In the genomic region with DNA sequence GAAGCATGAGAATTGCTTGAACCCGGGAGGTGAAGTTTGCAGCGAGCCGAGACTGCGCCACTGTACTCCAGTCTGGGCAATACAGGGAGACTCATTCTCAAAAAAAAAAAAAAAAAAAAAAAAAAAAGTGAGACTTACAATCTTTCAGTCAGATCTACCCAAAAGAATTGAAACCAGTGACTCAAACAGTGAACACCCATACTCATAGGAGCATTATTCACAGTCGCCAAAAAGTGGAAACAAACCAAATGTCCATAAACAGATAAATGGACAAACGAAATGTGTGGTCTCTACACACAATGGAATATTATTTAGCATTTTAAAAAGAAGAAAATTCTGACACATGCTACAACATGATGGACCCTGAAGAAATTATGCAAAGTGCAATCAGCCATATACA, we compare ENCODE assay signal across 23 cellular contexts.
DNase-seq lines count a peak whose midpoint lies in the region; ATAC-seq lines count a peak whose summit lies in the region.
"Had no signal": no experiment of that assay in that cellular context is flagged by ENCODE, and none has a peak within 500 bp of the region (broad histone marks: within the 10 kb centered on the region; RNA-seq: fewer than 3 reads in every experiment).

No MANE protein-coding gene starts in this region.

- ATAC-seq in GM18498 (IDR thresholded peaks at IDR 0.05; ENCODE audit: unreplicated experiment) (peak; percentile 50), GM18907 (IDR thresholded peaks at IDR 0.05; ENCODE audit: unreplicated experiment) (peak; percentile 49), HG02759 (IDR thresholded peaks at IDR 0.05; ENCODE audit: unreplicated experiment) (peak; percentile 60), HG03565 (IDR thresholded peaks at IDR 0.05; ENCODE audit: unreplicated experiment) (peak; percentile 54), GM21737 (IDR thresholded peaks at IDR 0.05; ENCODE audit: unreplicated experiment) (no peak)
- ATAC-seq: Panc1; sciatic nerve; stimulated activated naive CD8-positive, alpha-beta T cell treated with anti-CD3 and anti-CD28 coated beads, Interleukin-15, amount 100 ng/mL, for 72 hours had no signal

- DNase-seq in iPS-NIHi7 (ENCODE audit: extremely low spot score) (no peak), RPMI8226 (no peak)
- DNase-seq in activated T-cell treated with anti-CD3 and anti-CD28 coated beads, Interleukin-2, amount 50 U/mL, for 48 hours, result no peak
- DNase-seq: activated naive CD4-positive, alpha-beta T cell treated with anti-CD3 and anti-CD28 coated beads for 36 hours; activated T-cell treated with anti-CD3 and anti-CD28 coated beads, Interleukin-2, amount 50 U/mL, for 24 hours; anterior cingulate cortex; cortex of kidney; foreskin melanocyte; H7; KBM-7; left colon; NCI-H1417 treated with DMSO at 0.1 percent for 48 hours; NCI-H510A; NK-92 treated with Interleukin-12 subunit alpha and Interleukin-12 subunit beta, amount 100 ng/mL, for 24 hours; SIG-M5; stimulated activated naive CD8-positive, alpha-beta T cell treated with anti-CD3 and anti-CD28 coated beads, Interleukin-15, amount 100 ng/mL, for 72 hours had no signal
